In genomic region chr18:12361770-12362378, GRCh38 we compare ENCODE assay signal across 1 cellular context.
TF ChIP-seq lines count a peak whose summit lies in the region.

No MANE protein-coding gene starts in this region.

TF ChIP-seq in GM23338, 12 proteins besides CTCF, POLR2A, EP300 and RAD21 (continued from another document):
- TF ChIP-seq ZNF462 (CRISPR knock-in tag; IDR thresholded peaks at IDR 0.05) = no peak
- no peak for TF ChIP-seq JUNB (IDR thresholded peaks at IDR 0.05; ENCODE audit: unreplicated experiment)
- no peak for TF ChIP-seq EZH2 (IDR thresholded peaks at IDR 0.05; ENCODE audit: low read depth, unreplicated experiment)
- TF ChIP-seq ZNF331 (CRISPR knock-in tag; IDR thresholded peaks at IDR 0.05; ENCODE audit: low read depth) = no peak
- no peak for TF ChIP-seq CREB1 (CRISPR knock-in tag; IDR thresholded peaks at IDR 0.05; ENCODE audit: low read depth)
